2 cellular contexts compared by ENCODE assay signal in the genomic region with DNA sequence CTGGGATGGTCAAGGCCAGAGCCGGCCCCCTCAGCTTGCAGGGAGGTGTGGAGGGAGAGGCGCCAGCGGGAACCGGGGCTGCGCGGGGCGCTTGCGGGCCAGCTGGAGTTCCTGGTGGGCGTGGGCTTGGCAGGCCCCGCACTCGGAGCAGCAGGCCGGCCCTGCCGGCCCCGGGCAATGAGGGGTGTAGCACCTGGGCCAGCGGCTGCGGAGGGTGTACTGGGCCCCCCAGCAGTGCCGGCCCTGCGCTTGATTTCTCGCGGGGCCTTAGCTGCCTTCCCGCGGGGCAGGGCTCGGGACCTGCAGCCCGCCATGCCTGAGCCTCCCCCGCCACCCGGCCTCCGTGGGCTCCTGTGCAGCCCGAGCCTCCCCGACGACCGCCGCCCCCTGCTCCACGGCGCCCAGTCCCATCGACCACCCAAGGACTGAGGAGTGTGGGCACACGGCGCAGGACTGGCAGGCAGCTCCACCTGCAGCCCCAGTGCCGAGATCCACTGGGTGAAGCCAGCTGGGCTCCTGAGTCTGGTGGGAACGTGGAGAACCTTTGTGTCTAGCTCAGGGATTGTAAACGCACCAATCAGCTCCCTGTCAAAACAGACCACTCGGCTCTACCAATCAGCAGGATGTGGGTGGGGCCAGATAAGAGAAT.
DNase-seq lines count a peak whose midpoint lies in the region; TF ChIP-seq lines count a peak whose summit lies in the region.
"Not testable (repeated sequence)": the region's sequence is repeated elsewhere in the genome, so short reads cannot be mapped to it uniquely, and the experiment has no call there.

No MANE protein-coding gene starts in this region.

- intact Hi-C loops in testis (cut with DNase I; ENCODE audit: low total_unique reads) = not testable (repeated sequence)

- not testable (repeated sequence) for H3K27ac ChIP-seq in testis

- TF ChIP-seq POLR2A in testis (IDR thresholded peaks at IDR 0.05) = not testable (repeated sequence)

- WGBS in testis, 2 donors = 60 to 80% methylated on average over 3 to 30 of the region's 41 CpGs

- not testable (repeated sequence) for H3K27me3 ChIP-seq in testis

- TF ChIP-seq CTCF in testis (IDR thresholded peaks at IDR 0.05) = not testable (repeated sequence)

- H3K9me3 ChIP-seq in testis = not testable (repeated sequence)

- H3K4me1 ChIP-seq in testis = not testable (repeated sequence)

- DNase-seq in DMS53 (lab: John Stamatoyannopoulos, UW) = peak; percentile 28
- not testable (repeated sequence) for DNase-seq in testis

- peak overlapping the region; percentile 41 to 50 for H3K4me3 ChIP-seq in testis

- not testable (repeated sequence) for H3K36me3 ChIP-seq in testis (ENCODE audit: low read depth, missing control alignments)
